22 cellular contexts compared by ENCODE assay signal in the genomic region with DNA sequence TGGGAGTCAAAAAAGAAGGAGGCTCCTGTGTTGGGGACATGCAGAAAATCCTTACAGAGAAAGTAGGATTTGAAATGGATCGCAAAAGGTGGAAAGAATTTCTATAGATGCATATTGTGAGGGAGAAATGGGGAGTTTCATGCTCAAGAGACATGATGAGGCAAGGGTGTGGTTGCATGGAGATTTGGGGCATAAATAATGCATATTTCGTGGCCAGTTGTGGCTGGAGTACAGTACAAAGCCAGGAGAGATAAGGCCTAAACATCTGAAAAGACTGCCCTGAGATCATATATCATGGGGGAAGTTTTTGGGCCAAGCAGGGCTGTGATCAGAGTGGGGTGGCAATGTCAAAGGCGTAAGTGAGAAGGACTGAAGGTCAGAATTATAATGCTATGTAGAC.
"Had no signal": no experiment of that assay in that cellular context is flagged by ENCODE, and none has a peak within 500 bp of the region (broad histone marks: within the 10 kb centered on the region; RNA-seq: fewer than 3 reads in every experiment).

No MANE protein-coding gene starts in this region.

- H3K27ac ChIP-seq: esophagus muscularis mucosa, hepatocyte, parathyroid adenoma, prostate gland, right lobe of liver, spleen, tibial nerve, upper lobe of right lung had no signal

- H3K27me3 ChIP-seq: esophagus muscularis mucosa, hepatocyte, right lobe of liver, spleen, tibial nerve, upper lobe of right lung had no signal

- H3K36me3 ChIP-seq: esophagus muscularis mucosa, prostate gland, right lobe of liver, spleen, tibial nerve, upper lobe of right lung had no signal

- H3K9me3 ChIP-seq: esophagus muscularis mucosa, prostate gland, right lobe of liver, spleen, tibial nerve, upper lobe of right lung had no signal

- H3K4me3 ChIP-seq: esophagus muscularis mucosa, hepatocyte, prostate gland, right lobe of liver, spleen, tibial nerve, upper lobe of right lung had no signal

- H3K27ac Mint-ChIP-seq: naive B cell; stimulated activated memory B cell treated with anti-CD40 and anti-IgM and Interleukin-4, amounts not matched to agents 10 μg/mL and 1 μg/mL and 100 μg/mL, for 72 hours; stimulated activated naive CD8-positive, alpha-beta T cell treated with anti-CD3 and anti-CD28 coated beads, Interleukin-15, Interleukin-2, amounts not matched to agents 100 ng/mL and 50 ng/mL, for 24 hours had no signal

- H3K9me3 Mint-ChIP-seq: stimulated activated memory B cell treated with anti-CD40 and anti-IgM and Interleukin-4, amounts not matched to agents 10 μg/mL and 1 μg/mL and 100 μg/mL, for 72 hours had no signal

- H3K36me3 Mint-ChIP-seq: naive B cell; stimulated activated memory B cell treated with anti-CD40 and anti-IgM and Interleukin-4, amounts not matched to agents 10 μg/mL and 1 μg/mL and 100 μg/mL, for 72 hours had no signal

- H3K4me3 Mint-ChIP-seq: naive B cell; nephron; stimulated activated memory B cell treated with anti-CD40 and anti-IgM and Interleukin-4, amounts not matched to agents 10 μg/mL and 1 μg/mL and 100 μg/mL, for 72 hours; stimulated activated naive CD8-positive, alpha-beta T cell treated with anti-CD3 and anti-CD28 coated beads, Interleukin-15, Interleukin-2, amounts not matched to agents 100 ng/mL and 50 ng/mL, for 24 hours had no signal

- ATAC-seq: right lobe of liver; stimulated activated memory B cell treated with anti-CD40 and anti-IgM and Interleukin-4, amounts not matched to agents 10 μg/mL and 1 μg/mL and 100 μg/mL, for 72 hours; upper lobe of right lung had no signal

- H3K27me3 Mint-ChIP-seq: naive B cell; stimulated activated memory B cell treated with anti-CD40 and anti-IgM and Interleukin-4, amounts not matched to agents 10 μg/mL and 1 μg/mL and 100 μg/mL, for 72 hours; stimulated activated naive CD8-positive, alpha-beta T cell treated with anti-CD3 and anti-CD28 coated beads, Interleukin-15, Interleukin-2, amounts not matched to agents 100 ng/mL and 50 ng/mL, for 24 hours had no signal

- DNase-seq: cortex of kidney; effector memory CD4-positive, alpha-beta T cell; foreskin melanocyte; head of caudate nucleus; kidney glomerular epithelial cell; mesendoderm; naive B cell; occipital lobe; right lobe of liver; spleen; stimulated activated CD4-positive, alpha-beta T cell treated with anti-CD3 and anti-CD28 coated beads, Interleukin-15, amount 100 ng/mL, for 24 hours; stimulated activated CD4-positive, alpha-beta T cell treated with anti-CD3 and anti-CD28 coated beads, Interleukin-1b, Interleukin-23, amount 100 ng/mL, for 48 hours; stimulated activated CD4-positive, alpha-beta T cell treated with anti-CD3 and anti-CD28 coated beads, Interleukin-4, amount 100 ng/mL, for 24 hours; upper lobe of right lung had no signal

- H3K4me1 Mint-ChIP-seq: naive B cell; stimulated activated memory B cell treated with anti-CD40 and anti-IgM and Interleukin-4, amounts not matched to agents 10 μg/mL and 1 μg/mL and 100 μg/mL, for 72 hours had no signal

- H3K4me1 ChIP-seq: parathyroid adenoma, prostate gland, spleen, upper lobe of right lung had no signal
